In genomic region chr15:75451674-75452363, GRCh38 we compare ENCODE assay signal across 8 cellular contexts. TPM values are rescaled to one million over a fixed set of nuclear protein-coding genes. Genes with fewer than 3 reads are reported as not detected.
DNase-seq lines count a peak whose midpoint lies in the region; ATAC-seq and TF ChIP-seq lines count a peak whose summit lies in the region.

SIN3A (minus strand) TSS chr15:75451690; CDS start chr15:75430375, 21,315 bp downstream.

- H3K9me2 ChIP-seq in PC-3 (replicated peaks; ENCODE audit: low read length): no peaks in the 10 kb centered on the region

- H3K79me2 ChIP-seq in PC-3 (ENCODE audit: low read length): peaks cover 55% of the 10 kb centered on the region

- peak within 1 kb of the TSS; percentile 83 for H2AFZ ChIP-seq in PC-3 (ENCODE audit: low read length)

- H3K4me1 ChIP-seq in PC-3 (ENCODE audit: insufficient read depth, low read length): peaks cover 27% of the 10 kb centered on the region
- peaks cover 10% of the 10 kb centered on the region for H3K4me1 ChIP-seq in mucosa of descending colon (ENCODE audit: low read depth)

- DNase-seq in D341Med (ENCODE audit: low spot score): peak; percentile 81
- DNase-seq in PC-3: peak; percentile 99
- DNase-seq in activated T-cell treated with anti-CD3 and anti-CD28 coated beads for 48 hours (ENCODE audit: low read depth): peak; percentile 98
- DNase-seq in epithelial cell of prostate (ENCODE audit: low read depth, low spot score): peak; percentile 100
- peak; percentile 99 for DNase-seq in mucosa of descending colon
- DNase-seq in stimulated activated CD8-positive, alpha-beta memory T cell treated with anti-CD3 and anti-CD28 coated beads, Interleukin-4, amount 100 ng/mL, for 24 hours (ENCODE audit: low read depth): peak; percentile 98

- no peak for TF ChIP-seq EP300 in Ishikawa (IDR thresholded peaks at IDR 0.05; ENCODE audit: borderline replicate concordance)

- no peaks in the 10 kb centered on the region for H3F3A ChIP-seq in PC-3 (ENCODE audit: low read length, unreplicated experiment)

- H3K9ac ChIP-seq in PC-3 (ENCODE audit: low read length): peak within 1 kb of the TSS; percentile 85

- no peak for TF ChIP-seq RAD21 in Ishikawa (IDR thresholded peaks at IDR 0.05; ENCODE audit: low read depth)

- H3K4me2 ChIP-seq in PC-3 (ENCODE audit: low read length): peak within 1 kb of the TSS; percentile 95

- H3K4me3 ChIP-seq in PC-3 (ENCODE audit: low read length) (peak within 1 kb of the TSS; percentile 79), mucosa of descending colon (peak within 1 kb of the TSS; percentile 49)

- intact Hi-C loops in PC-3 (cut with micrococcal nuclease): loop anchor here (2.0 to 5.0 kb wide), 2 partner anchors 83 to 195 kb away; partner anchors contain the start of genes MAN2C1 and SNX33
- intact Hi-C loops in mucosa of descending colon (cut with DNase I, micrococcal nuclease): loop anchor here in 1 of 2 donors (10.0 kb wide), 1 partner anchor 193 kb away; the partner anchor contains the start of genes IMP3 and SNX33

- no peaks in the 10 kb centered on the region for H3K27me3 ChIP-seq in PC-3 (ENCODE audit: low read length)

- CTCF ChIA-PET in PC-3 (lab: Charles Lee): interaction anchor here (0.6 to 1.1 kb wide), 2 partner anchors 84 to 235 kb away, joined by 3 to 6 read pairs; no protein-coding TSS in a partner anchor

- H3K36me3 ChIP-seq in PC-3 (ENCODE audit: low read depth, low read length) (peaks cover 8% of the 10 kb centered on the region; the same call in 1 of the 2 replicates), mucosa of descending colon (ENCODE audit: low read depth) (peaks cover 4% of the 10 kb centered on the region)

- H3K27ac ChIP-seq in PC-3 (ENCODE audit: low read length) (peak within 1 kb of the TSS; percentile 81), epithelial cell of prostate (peak within 1 kb of the TSS; percentile 98)

- TF ChIP-seq CTCF in PC-3 (conservative IDR thresholded peaks at IDR 0.05; ENCODE audit: low read depth, low read length) (no peak), mucosa of descending colon (IDR thresholded peaks at IDR 0.05) (no peak)

- BruUV-seq in PC-3 (replicated peaks; lab: Mats Ljungman, UMichigan): no TSS peak

- POLR2A ChIA-PET in PC-3 (lab: Charles Lee; ENCODE audit: unreplicated experiment): interaction anchor here (0.5 to 1.4 kb wide), 4 partner anchors 9 to 101 kb away, joined by 4 to 34 read pairs (median 15); partner anchors contain the start of gene MAN2C1

- peaks cover 23% of the 10 kb centered on the region for H4K20me1 ChIP-seq in PC-3 (ENCODE audit: low read length)

- peak; percentile 40 for ATAC-seq in GM21576 (IDR thresholded peaks at IDR 0.05; ENCODE audit: unreplicated experiment)
- ATAC-seq in PC-3: peak; percentile 51
- ATAC-seq in mucosa of descending colon: peak; percentile 57

- H3K9me3 ChIP-seq in PC-3 (ENCODE audit: low read length) (no peaks in the 10 kb centered on the region), mucosa of descending colon (no peaks in the 10 kb centered on the region)

TF ChIP-seq in Ishikawa, 13 proteins besides CTCF, POLR2A, EP300 and RAD21:
- TF ChIP-seq TCF12 (IDR thresholded peaks at IDR 0.05; ENCODE audit: low read depth) (no peak), ZBTB7A (IDR thresholded peaks at IDR 0.05; ENCODE audit: low read depth) (0 out of 2 replicates have a peak, but pooled peaks have one; percentile 44), MAX (IDR thresholded peaks at IDR 0.05) (peak; percentile 19; the same call in 1 of the 2 replicates)

RNA-seq across cellular contexts. Expression of gene SIN3A, which starts in this region (rescaled TPM):
- 24.9 and 27.8 TPM in 2 replicates for total RNA-seq in PC-3 (2014; rRNA removed)
- 10 to 100 TPM; 52.6 to 75.3 (median 60.6) TPM for total RNA-seq in mucosa of descending colon

Comparison
In these comparisons a context has a peak if more than half of its experiments do, and no peak if none do; other contexts are left out.
1. Peak in every context shown above with its lines: DNase-seq, ATAC-seq, H3K4me3 ChIP-seq and H3K27ac ChIP-seq.